In the genomic region with DNA sequence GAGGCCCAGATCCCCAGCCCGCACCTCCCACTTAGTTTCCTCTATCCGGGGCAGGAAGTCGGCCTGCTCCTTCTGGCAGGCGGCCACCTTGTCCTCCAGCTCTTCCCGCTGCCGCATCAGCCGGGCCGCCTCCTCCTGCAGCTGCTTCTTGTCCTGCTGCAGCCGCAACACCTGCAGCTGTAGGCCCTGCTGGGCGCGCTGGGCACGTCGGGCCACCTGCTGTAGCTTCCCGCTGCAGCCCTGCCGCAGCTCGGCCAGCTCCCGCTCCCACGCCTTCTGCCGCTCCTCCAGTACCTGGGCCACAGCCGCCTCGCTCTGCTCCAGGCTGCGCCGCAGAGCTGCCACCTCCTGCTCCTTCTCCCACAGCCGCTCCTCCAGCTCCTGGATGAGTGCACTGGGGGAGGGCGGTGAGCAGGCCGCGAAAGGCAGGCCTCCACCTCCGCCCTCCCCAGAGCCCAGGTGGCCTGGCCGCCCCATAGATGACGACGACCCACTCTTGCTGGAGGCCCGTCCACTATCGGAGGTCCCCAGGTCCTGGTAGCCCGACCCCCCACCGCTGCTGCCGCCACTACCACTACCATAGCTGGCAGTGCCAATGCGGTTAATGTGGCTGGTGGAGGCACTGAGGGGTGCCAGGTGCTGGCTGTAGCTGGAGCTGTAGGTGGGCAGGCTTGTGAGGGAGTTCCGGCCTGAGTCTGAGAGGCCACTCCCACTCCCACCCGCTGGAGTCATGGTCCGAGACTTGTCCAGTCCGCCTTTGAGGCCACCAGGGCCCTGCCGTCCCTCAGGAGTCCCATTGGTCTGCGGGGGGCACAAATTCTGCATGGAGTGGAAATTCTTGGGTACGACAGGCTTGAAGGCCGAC, we compare ENCODE assay signal across 10 cellular contexts. TPM values are rescaled to one million over a fixed set of nuclear protein-coding genes. Genes with fewer than 3 reads are reported as not detected.
DNase-seq lines count a peak whose midpoint lies in the region; ATAC-seq and FAIRE-seq lines count a peak whose summit lies in the region.
"Had no signal": no experiment of that assay in that cellular context is flagged by ENCODE, and none has a peak within 500 bp of the region (broad histone marks: within the 10 kb centered on the region; RNA-seq: fewer than 3 reads in every experiment).

No MANE protein-coding gene starts in this region.

- no peaks in the 10 kb centered on the region for H3K4me1 Mint-ChIP-seq in immature natural killer cell

- no peak for FAIRE-seq in RCC 7860 (lab: Jason Lieb, UNC)

- DNase-seq in G401 (ENCODE audit: low spot score): peak; percentile 74
- DNase-seq in NCI-H2196 (lab: John Stamatoyannopoulos, UW; ENCODE audit: unreplicated experiment): peak; percentile 86
- peak; percentile 33 for DNase-seq in epidermal melanocyte (ENCODE audit: insufficient read length, low spot score)
- peak; percentile 63 for DNase-seq in putamen (ENCODE audit: low spot score)
- no peak for DNase-seq in immature natural killer cell
- no peak for DNase-seq in RCC 7860 (ENCODE audit: low spot score)
- DNase-seq: activated T-cell treated with anti-CD3 and anti-CD28 coated beads, Interleukin-2, amount 50 U/mL, for 72 hours had no signal

- H3K27me3 Mint-ChIP-seq in immature natural killer cell (ENCODE audit: low read depth in 3 of 3): peaks cover 7 to 10% (median 8%) of the 10 kb centered on the region in 3 donors

- no peaks in the 10 kb centered on the region for H3K9me3 Mint-ChIP-seq in immature natural killer cell
- H3K9me3 Mint-ChIP-seq: activated T-cell treated with anti-CD3 and anti-CD28 coated beads, Interleukin-2, amount 50 U/mL, for 72 hours; GM23338 had no signal

- no peak overlapping the region for H3K4me3 Mint-ChIP-seq in immature natural killer cell
- H3K4me3 Mint-ChIP-seq: GM23338 had no signal

- ATAC-seq in HG03280 (IDR thresholded peaks at IDR 0.05; ENCODE audit: unreplicated experiment): no peak
- ATAC-seq in GM21529 (IDR thresholded peaks at IDR 0.05; ENCODE audit: unreplicated experiment): no peak
- ATAC-seq: activated T-cell treated with anti-CD3 and anti-CD28 coated beads, Interleukin-2, amount 50 U/mL, for 72 hours; GM23338 had no signal

- H3K27ac Mint-ChIP-seq in immature natural killer cell: no peak overlapping the region
- H3K27ac Mint-ChIP-seq: activated T-cell treated with anti-CD3 and anti-CD28 coated beads, Interleukin-2, amount 50 U/mL, for 72 hours; GM23338 had no signal

- peaks cover 0 to 5% (median 0%) of the 10 kb centered on the region in 3 donors for H3K36me3 Mint-ChIP-seq in immature natural killer cell

- in situ Hi-C loops in G401 (cut with HindIII; ENCODE audit: low sequenced_read_pairs): no loop called here

RNA-seq across cellular contexts. Expression of gene FASTKD5, which starts 6.0 kb away (rescaled TPM):
- 13.0 and 19.4 TPM in 2 replicates for total RNA-seq in G401 (2014; rRNA removed; shearing (Covaris generic))
- 10 to 100 TPM; 12.2 to 26.5 (median 20.5) TPM for polyA plus RNA-seq in immature natural killer cell

RNA-seq across cellular contexts. Expression of gene UBOX5, which starts 6.0 kb away (rescaled TPM):
- total RNA-seq in G401 (2014; rRNA removed; shearing (Covaris generic)): 3.8 and 8.8 TPM in 2 replicates
- polyA plus RNA-seq in immature natural killer cell: 1 to 10 TPM; 2.3 to 7.0 (median 4.9) TPM

RNA-seq across cellular contexts. Expression of gene LZTS3, which starts 7.6 kb away (rescaled TPM):
- total RNA-seq in G401 (2014; rRNA removed; shearing (Covaris generic)): 10.4 and 15.2 TPM in 2 replicates
- not detected for polyA plus RNA-seq in immature natural killer cell

RNA-seq across cellular contexts. Expression of gene DDRGK1, which starts 38.8 kb away (rescaled TPM):
- total RNA-seq in G401 (2014; rRNA removed; shearing (Covaris generic)): 22.4 and 23.9 TPM in 2 replicates
- polyA plus RNA-seq in immature natural killer cell: 10 to 100 TPM; 45.6 to 63.1 (median 48.0) TPM

RNA-seq across cellular contexts. Expression of gene ITPA, which starts 43.6 kb away (rescaled TPM):
- 78.9 and 91.6 TPM in 2 replicates for total RNA-seq in G401 (2014; rRNA removed; shearing (Covaris generic))
- polyA plus RNA-seq in immature natural killer cell: 10 to 100 TPM; 75.0 to 84.5 (median 76.3) TPM

Comparison
In these comparisons a context has a peak if more than half of its experiments do, and no peak if none do; other contexts are left out.
1. DNase-seq: peak in G401 (single experiment), NCI-H2196 (single experiment), epidermal melanocyte (single experiment) and putamen (single experiment); none in immature natural killer cell (0 of 3) and RCC 7860 (single experiment).